Comparison of ENCODE assay signal across 21 cellular contexts in genomic region chr12:70185301-70185700, GRCh38. TPM values are rescaled to one million over a fixed set of nuclear protein-coding genes. Genes with fewer than 3 reads are reported as not detected.
DNase-seq lines count a peak whose midpoint lies in the region; ATAC-seq, FAIRE-seq and TF ChIP-seq lines count a peak whose summit lies in the region.
"Had no signal": no experiment of that assay in that cellular context is flagged by ENCODE, and none has a peak within 500 bp of the region (broad histone marks: within the 10 kb centered on the region; RNA-seq: fewer than 3 reads in every experiment).

No MANE protein-coding gene starts in this region.

- no peak overlapping the region for H3K27ac Mint-ChIP-seq in activated CD8-positive, alpha-beta T cell treated with anti-CD3 and anti-CD28 coated beads, Interleukin-2, amount 10 ng/mL, durations not matched to agents 7 days and 5 days
- H3K27ac Mint-ChIP-seq: CD4-positive, CD25-positive, alpha-beta regulatory T cell; HFFc6; IgD-negative memory B cell had no signal

- H3F3A ChIP-seq in GM23248 (ENCODE audit: insufficient read depth), result peaks cover 8% of the 10 kb centered on the region; the same call in 1 of the 2 replicates

- H3K36me3 ChIP-seq in GM23248 (ENCODE audit: low read depth) (no peaks in the 10 kb centered on the region), keratinocyte (ENCODE audit: control insufficient read depth in 2 of 2, extremely low read depth in 1 of 2, insufficient read depth in 2 of 2, low read length in 2 of 2) (no peaks in the 10 kb centered on the region)
- H3K36me3 ChIP-seq: BLaER1 treated with 17β-estradiol and CSF1 and Interleukin-3, amounts not matched to agents 10 nM and 100 nM had no signal

- POLR2A ChIA-PET in activated CD8-positive, alpha-beta T cell treated with anti-CD3 and anti-CD28 coated beads, Interleukin-2, amount 10 ng/mL, durations not matched to agents 7 days and 5 days (lab: Charles Lee), result no interaction called here

- DNase-seq in GM23248 (peak; percentile 13), RKO (ENCODE audit: low spot score) (peak; percentile 76), epithelial cell of esophagus (ENCODE audit: low read depth) (peak; percentile 86), keratinocyte (ENCODE audit: low read depth, low spot score) (peak; percentile 13), SHP77 (lab: John Stamatoyannopoulos, UW) (no peak), RCC 7860 (ENCODE audit: low spot score) (no peak)
- no peak for DNase-seq in activated CD8-positive, alpha-beta T cell treated with anti-CD3 and anti-CD28 coated beads, Interleukin-2, amount 10 ng/mL, durations not matched to agents 7 days and 5 days
- DNase-seq: ACHN; Calu3; CD4-positive, CD25-positive, alpha-beta regulatory T cell; DMS153; DMS79 treated with DMSO at 0.1 percent for 48 hours; EL; HCEC 1CT; HFFc6; KG1 had no signal

- no peaks in the 10 kb centered on the region for H3K36me3 Mint-ChIP-seq in activated CD8-positive, alpha-beta T cell treated with anti-CD3 and anti-CD28 coated beads, Interleukin-2, amount 10 ng/mL, durations not matched to agents 7 days and 5 days (ENCODE audit: low read depth)
- H3K36me3 Mint-ChIP-seq: CD4-positive, CD25-positive, alpha-beta regulatory T cell; IgD-negative memory B cell had no signal

- H3K4me2 ChIP-seq in GM23248 (ENCODE audit: unreplicated experiment), result no peak overlapping the region
- no peak overlapping the region for H3K4me2 ChIP-seq in keratinocyte (ENCODE audit: control insufficient read depth, extremely low read depth, insufficient read depth, low read depth, low read length)
- H3K4me2 ChIP-seq: BLaER1 treated with 17β-estradiol and CSF1 and Interleukin-3, amounts not matched to agents 10 nM and 100 nM had no signal

- H3K9me3 ChIP-seq in GM23248 (ENCODE audit: low read depth) (no peaks in the 10 kb centered on the region), keratinocyte (ENCODE audit: control insufficient read depth, low read depth, low read length) (no peaks in the 10 kb centered on the region)

- H3K27ac ChIP-seq in GM23248, result no peak overlapping the region
- H3K27ac ChIP-seq in keratinocyte (ENCODE audit: control insufficient read depth, insufficient read depth, low read length), result no peak overlapping the region
- H3K27ac ChIP-seq: BLaER1 treated with 17β-estradiol and CSF1 and Interleukin-3, amounts not matched to agents 10 nM and 100 nM had no signal

- H3K4me1 Mint-ChIP-seq in activated CD8-positive, alpha-beta T cell treated with anti-CD3 and anti-CD28 coated beads, Interleukin-2, amount 10 ng/mL, durations not matched to agents 7 days and 5 days (ENCODE audit: low read depth), result no peaks in the 10 kb centered on the region
- H3K4me1 Mint-ChIP-seq: CD4-positive, CD25-positive, alpha-beta regulatory T cell; IgD-negative memory B cell had no signal

- H3K79me2 ChIP-seq in GM23248 (ENCODE audit: insufficient read depth) (no peaks in the 10 kb centered on the region), keratinocyte (ENCODE audit: control insufficient read depth, insufficient read depth, low read length) (no peaks in the 10 kb centered on the region)

- H4K20me1 ChIP-seq in GM23248 (ENCODE audit: insufficient read depth) (no peaks in the 10 kb centered on the region), keratinocyte (ENCODE audit: control insufficient read depth, extremely low read depth, insufficient read depth, low read length) (no peaks in the 10 kb centered on the region)
- H4K20me1 ChIP-seq: BLaER1 treated with 17β-estradiol and CSF1 and Interleukin-3, amounts not matched to agents 10 nM and 100 nM had no signal

- CTCF ChIA-PET in activated CD8-positive, alpha-beta T cell treated with anti-CD3 and anti-CD28 coated beads, Interleukin-2, amount 10 ng/mL, durations not matched to agents 7 days and 5 days (lab: Charles Lee), result no interaction called here

- WGBS in GM23248 (ENCODE audit: low coverage in 1 of 2, low lambda C conversion rate in 2 of 2, missing lambda C conversion rate in 2 of 2), 2 experiments, result 64 to 81% methylated on average over 1 of the region's 1 CpG

- TF ChIP-seq CTCF in epithelial cell of esophagus (IDR thresholded peaks at IDR 0.05; ENCODE audit: insufficient read depth, low read depth, low read length, missing control alignments) (no peak), keratinocyte (optimal IDR thresholded peaks at IDR 0.05 in 1 of 3, IDR thresholded peaks at IDR 0.05 in 1 of 3, conservative IDR thresholded peaks at IDR 0.05 in 1 of 3; ENCODE audit: extremely low read depth in 1 of 3, insufficient read depth in 2 of 3, low read length in 3 of 3) (no peak)

- no peak for ATAC-seq in activated CD8-positive, alpha-beta T cell treated with anti-CD3 and anti-CD28 coated beads, Interleukin-2, amount 10 ng/mL, durations not matched to agents 7 days and 5 days

- H3K4me3 ChIP-seq in GM23248, result no peak overlapping the region
- no peak overlapping the region for H3K4me3 ChIP-seq in epithelial cell of esophagus (ENCODE audit: low read length)
- H3K4me3 ChIP-seq in keratinocyte (ENCODE audit: control insufficient read depth in 2 of 3, extremely low read depth in 1 of 3, insufficient read depth in 2 of 3, low read depth in 1 of 3, low read length in 3 of 3), result no peak overlapping the region
- H3K4me3 ChIP-seq: BLaER1 treated with 17β-estradiol and CSF1 and Interleukin-3, amounts not matched to agents 10 nM and 100 nM had no signal

- in situ Hi-C loops in GM23248 (cut with MboI), result no loop called here

- H3K4me1 ChIP-seq in GM23248 (ENCODE audit: insufficient read depth) (peaks cover 6% of the 10 kb centered on the region), keratinocyte (ENCODE audit: control insufficient read depth, extremely low read depth, insufficient read depth, low read length) (peaks cover 8% of the 10 kb centered on the region)
- H3K4me1 ChIP-seq: BLaER1 treated with 17β-estradiol and CSF1 and Interleukin-3, amounts not matched to agents 10 nM and 100 nM had no signal

- H2AFZ ChIP-seq in GM23248 (no peak overlapping the region), keratinocyte (ENCODE audit: control insufficient read depth, low read length) (no peak overlapping the region)

- H3K9me3 Mint-ChIP-seq in activated CD8-positive, alpha-beta T cell treated with anti-CD3 and anti-CD28 coated beads, Interleukin-2, amount 10 ng/mL, durations not matched to agents 7 days and 5 days (ENCODE audit: insufficient read depth), result no peaks in the 10 kb centered on the region
- H3K9me3 Mint-ChIP-seq: HFFc6 had no signal

- no peaks in the 10 kb centered on the region; the same call in 1 of the 2 replicates for H3K9me2 ChIP-seq in GM23248 (ENCODE audit: insufficient read depth)

- H3K9ac ChIP-seq in GM23248, result no peak overlapping the region
- no peak overlapping the region for H3K9ac ChIP-seq in keratinocyte (ENCODE audit: control insufficient read depth, extremely low read depth, insufficient read depth, low read length)
- H3K9ac ChIP-seq: BLaER1 treated with 17β-estradiol and CSF1 and Interleukin-3, amounts not matched to agents 10 nM and 100 nM had no signal

- H3K27me3 Mint-ChIP-seq in activated CD8-positive, alpha-beta T cell treated with anti-CD3 and anti-CD28 coated beads, Interleukin-2, amount 10 ng/mL, durations not matched to agents 7 days and 5 days (ENCODE audit: low read depth), result peaks cover 2% of the 10 kb centered on the region
- H3K27me3 Mint-ChIP-seq: CD4-positive, CD25-positive, alpha-beta regulatory T cell; IgD-negative memory B cell had no signal

- H3K9me1 ChIP-seq in keratinocyte (ENCODE audit: control insufficient read depth, extremely low read depth, insufficient read depth, low read length), result no peaks in the 10 kb centered on the region

- FAIRE-seq in keratinocyte (lab: Jason Lieb, UNC), result no peak
- FAIRE-seq in RCC 7860 (lab: Jason Lieb, UNC), result no peak
- FAIRE-seq: G401.6, GM12892, GM19239 had no signal

- dilution Hi-C loops in keratinocyte (cut with MboI; ENCODE audit: extremely low pct_ligation_motif_present, low sequenced_read_pairs), result no loop called here

- H3K27me3 ChIP-seq in GM23248 (replicated peaks; ENCODE audit: insufficient read depth), result no peaks in the 10 kb centered on the region
- no peaks in the 10 kb centered on the region for H3K27me3 ChIP-seq in keratinocyte (ENCODE audit: control insufficient read depth, extremely low read depth, insufficient read depth, low read length)
- H3K27me3 ChIP-seq: BLaER1 treated with 17β-estradiol and CSF1 and Interleukin-3, amounts not matched to agents 10 nM and 100 nM had no signal

- no peak overlapping the region for H3K4me3 Mint-ChIP-seq in activated CD8-positive, alpha-beta T cell treated with anti-CD3 and anti-CD28 coated beads, Interleukin-2, amount 10 ng/mL, durations not matched to agents 7 days and 5 days
- H3K4me3 Mint-ChIP-seq: CD4-positive, CD25-positive, alpha-beta regulatory T cell; HFFc6; IgD-negative memory B cell had no signal

RNA-seq across cellular contexts. Expression of gene CNOT2, which starts 57.9 kb away (rescaled TPM):
- 72.0 and 74.3 TPM in 2 replicates for total RNA-seq in GM23248 (2014; rRNA removed; shearing (Covaris generic))
- polyA plus RNA-seq in GM23248 (2016; fragmentation: Nextera tagmentation; extraction: Ambion mirVana), result 76.1 and 92.4 TPM in 2 replicates
- 63.0 to 85.3 TPM (median 72.7 TPM) in 3 replicates for polyA plus RNA-seq in keratinocyte
- polyA plus RNA-seq in keratinocyte (2011; ENCODE audit: low read depth), result 81.7 TPM
- polyA plus RNA-seq in keratinocyte (2011; cell fraction: cytosol; rRNA removed), result 44.4 and 64.4 TPM in 2 replicates
- polyA plus RNA-seq in keratinocyte (2011; cell fraction: nucleus; rRNA removed), result 83.7 and 92.9 TPM in 2 replicates
- polyA plus RNA-seq in keratinocyte (2012; ENCODE audit: low replicate concordance), result 44.0 and 61.6 TPM in 2 replicates
- polyA minus RNA-seq in keratinocyte, result 66.4 to 130 TPM (median 79.2 TPM) in 3 replicates
- 47.6 TPM for polyA minus RNA-seq in keratinocyte (2011; cell fraction: cytosol; rRNA and poly(A)+ RNA removed)
- polyA minus RNA-seq in keratinocyte (2011; cell fraction: nucleus; rRNA and poly(A)+ RNA removed), result 86.5 and 156 TPM in 2 replicates
- total RNA-seq in activated CD8-positive, alpha-beta T cell treated with anti-CD3 and anti-CD28 coated beads, Interleukin-2, amount 10 ng/mL, durations not matched to agents 7 days and 5 days, result 10 to 100 TPM; 76.2 to 78.2 TPM

Comparison
In these comparisons a context has a peak if more than half of its experiments do, and no peak if none do; other contexts are left out.
1. DNase-seq: peak in GM23248 (single experiment), RKO (single experiment), epithelial cell of esophagus (single experiment) and keratinocyte (single experiment); none in SHP77 (0 of 2), RCC 7860 (single experiment) and activated CD8-positive, alpha-beta T cell treated with anti-CD3 and anti-CD28 coated beads, Interleukin-2, amount 10 ng/mL, durations not matched to agents 7 days and 5 days (single experiment).